In the genomic region with DNA sequence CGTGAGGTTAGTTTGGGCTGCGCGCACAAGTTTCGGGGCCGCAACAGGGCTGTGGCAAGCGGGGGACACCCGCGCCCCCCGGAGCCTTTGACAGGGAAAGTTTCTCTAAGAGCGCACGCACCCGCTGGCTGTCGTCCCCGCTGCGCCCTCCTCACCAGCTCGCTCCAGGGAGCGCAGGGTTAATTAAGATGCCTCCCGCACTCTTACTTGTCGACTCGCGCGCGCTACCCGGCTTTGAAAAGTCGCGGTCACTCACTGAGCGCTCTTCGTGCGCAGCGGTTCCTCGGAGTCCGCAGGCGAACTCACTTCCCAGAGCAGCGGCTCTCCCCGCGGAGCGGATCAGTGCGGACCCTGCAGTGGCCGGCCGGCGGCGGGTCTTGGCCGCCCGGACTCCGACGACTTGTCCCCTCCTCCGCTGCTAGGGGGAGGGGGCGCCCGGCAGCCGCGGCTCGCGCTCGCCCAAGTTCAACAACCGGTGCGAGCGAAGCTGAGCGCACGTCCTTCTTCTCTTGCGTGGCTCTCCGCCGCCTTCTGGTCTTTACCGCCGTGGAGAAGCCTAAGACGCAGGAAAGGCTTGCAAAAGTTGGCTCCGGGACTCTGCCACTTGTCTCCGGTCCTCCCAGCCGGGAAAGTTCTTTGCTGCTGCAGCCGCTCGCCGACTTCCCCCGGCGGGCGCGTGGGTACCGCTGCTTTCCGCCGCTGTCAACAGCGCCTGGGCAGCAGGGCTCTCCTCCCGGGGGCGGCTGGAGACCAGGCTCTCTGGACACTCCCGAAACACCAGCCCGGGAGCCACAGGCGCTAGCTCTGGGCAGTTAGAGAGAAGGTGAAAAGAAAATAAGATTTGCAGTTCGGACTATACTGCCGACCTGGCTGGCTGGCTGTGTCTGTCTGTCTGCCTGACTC, we compare ENCODE assay signal across 8 cellular contexts. TPM values are rescaled to one million over a fixed set of nuclear protein-coding genes. Genes with fewer than 3 reads are reported as not detected.
DNase-seq lines count a peak whose midpoint lies in the region; ATAC-seq and TF ChIP-seq lines count a peak whose summit lies in the region.

No MANE protein-coding gene starts in this region.

- H3K27me3 Mint-ChIP-seq in brain: peaks cover 55% of the 10 kb centered on the region

- H3K36me3 Mint-ChIP-seq in brain: peaks cover 27% of the 10 kb centered on the region

- peak overlapping the region; percentile 96 to 99 (median 98) for H3K27ac Mint-ChIP-seq in brain

- no peaks in the 10 kb centered on the region for H3K9me3 ChIP-seq in SK-N-MC (ENCODE audit: low read depth, low read length)
- H3K9me3 ChIP-seq in smooth muscle cell (replicated peaks; ENCODE audit: low read depth): no peaks in the 10 kb centered on the region

- H3K4me3 Mint-ChIP-seq in brain: peak overlapping the region; percentile 93 to 96 (median 94)

- DNase-seq in AG10803 (ENCODE audit: low read depth): peak; percentile 59
- no peak for DNase-seq in SK-N-MC (ENCODE audit: low read depth, low spot score)
- DNase-seq in iris pigment epithelial cell (ENCODE audit: low read depth): peak; percentile 72
- DNase-seq in smooth muscle cell (lab: John Stamatoyannopoulos, UW; ENCODE audit: unreplicated experiment): no peak
- DNase-seq in epidermal melanocyte (ENCODE audit: insufficient read length, low spot score): no peak

- H4K20me1 ChIP-seq in smooth muscle cell (ENCODE audit: low read depth): peaks cover 38% of the 10 kb centered on the region

- no peaks in the 10 kb centered on the region for H3K27me3 ChIP-seq in smooth muscle cell (ENCODE audit: low read depth)

- H3K4me3 ChIP-seq in AG10803 (ENCODE audit: low read length) (peak overlapping the region; percentile 99), SK-N-MC (peak overlapping the region; percentile 97), smooth muscle cell (peak overlapping the region; percentile 91)

- H2AFZ ChIP-seq in smooth muscle cell (ENCODE audit: low read depth): no peak overlapping the region

- under 1% methylated on average over 81 of the region's 86 CpGs for WGBS in smooth muscle cell (ENCODE audit: low lambda C conversion rate)

- H3K27ac ChIP-seq in SK-N-MC (peak overlapping the region; percentile 92), smooth muscle cell (ENCODE audit: low read depth) (peak overlapping the region; percentile 100)

- peak overlapping the region; percentile 99 for H3K9ac ChIP-seq in SK-N-MC (ENCODE audit: insufficient read length)
- H3K9ac ChIP-seq in smooth muscle cell (ENCODE audit: low read depth): peak overlapping the region; percentile 99

- H3K36me3 ChIP-seq in SK-N-MC (ENCODE audit: insufficient read depth, low read length) (peaks cover 7% of the 10 kb centered on the region; the same call in 1 of the 2 replicates), smooth muscle cell (ENCODE audit: low read depth) (no peaks in the 10 kb centered on the region)

- H3K79me2 ChIP-seq in smooth muscle cell (ENCODE audit: low read depth): peaks cover 29% of the 10 kb centered on the region

- H3K4me1 Mint-ChIP-seq in brain: peaks cover 28% of the 10 kb centered on the region

- H3K9me3 Mint-ChIP-seq in brain: peaks cover 0 to 19% (median 6%) of the 10 kb centered on the region in 5 experiments

- peaks cover 6% of the 10 kb centered on the region for H3K4me1 ChIP-seq in smooth muscle cell (ENCODE audit: low read depth)

- peak; percentile 20 for ATAC-seq in GM18909 (IDR thresholded peaks at IDR 0.05; ENCODE audit: poor library complexity, unreplicated experiment)
- ATAC-seq in HG03442 (IDR thresholded peaks at IDR 0.05; ENCODE audit: unreplicated experiment): peak; percentile 9

- peaks cover 27% of the 10 kb centered on the region for H3F3A ChIP-seq in smooth muscle cell (ENCODE audit: low read depth)

- H3K4me2 ChIP-seq in smooth muscle cell: peak overlapping the region; percentile 87

- TF ChIP-seq CTCF in AG10803 (conservative IDR thresholded peaks at IDR 0.05; ENCODE audit: low read length): no peak
- TF ChIP-seq CTCF in brain (conservative IDR thresholded peaks at IDR 0.05): no peak
- TF ChIP-seq CTCF in smooth muscle cell (IDR thresholded peaks at IDR 0.05; ENCODE audit: borderline replicate concordance, insufficient read depth, poor library complexity, severe bottlenecking): no peak

RNA-seq across cellular contexts. Expression of a gene that starts 0.5 kb away (rescaled TPM):
- polyA plus RNA-seq in brain (ENCODE audit: insufficient read depth, low read depth, low replicate concordance) (109 TPM), smooth muscle cell (200 and 253 TPM in 2 replicates)
- total RNA-seq in smooth muscle cell: 286 and 297 TPM in 2 replicates

Comparison
In these comparisons a context has a peak if more than half of its experiments do, and no peak if none do; other contexts are left out.
1. DNase-seq: peak in AG10803 (single experiment) and iris pigment epithelial cell (single experiment); none in SK-N-MC (single experiment), smooth muscle cell (single experiment) and epidermal melanocyte (single experiment).
2. Peak in every context shown above with its lines, with median percentiles within 50 percentile points of each other: H3K4me3 ChIP-seq.